In genomic region chr15:41283653-41284424, GRCh38 we compare ENCODE assay signal across 1 cellular context.
TF ChIP-seq lines count a peak whose summit lies in the region.

No MANE protein-coding gene starts in this region.

TF ChIP-seq in HepG2, 621 proteins besides CTCF, POLR2A, EP300 and RAD21 (continued from another document and continues in another):
- TF ChIP-seq POGK (CRISPR knock-in tag; conservative IDR thresholded peaks at IDR 0.05) (peak; percentile 62), FOXK2 (IDR thresholded peaks at IDR 0.05) (no peak), NCOA1 (CRISPR knock-in tag; IDR thresholded peaks at IDR 0.05) (no peak), ATM (IDR thresholded peaks at IDR 0.05; ENCODE audit: borderline replicate concordance) (no peak), XRCC5 (optimal IDR thresholded peaks at IDR 0.05; ENCODE audit: low read length) (no peak), ZKSCAN5 (CRISPR knock-in tag; IDR thresholded peaks at IDR 0.05) (no peak), THAP8 (CRISPR knock-in tag; IDR thresholded peaks at IDR 0.05; ENCODE audit: borderline replicate concordance) (no peak), U2AF2 (IDR thresholded peaks at IDR 0.05; ENCODE audit: low read depth, low read length) (no peak), ZNF777 (CRISPR knock-in tag; IDR thresholded peaks at IDR 0.05) (no peak; the same call in 1 of the 2 replicates), ZNF160 (CRISPR knock-in tag; IDR thresholded peaks at IDR 0.05) (no peak; the same call in 1 of the 2 replicates), ZSCAN5A (CRISPR knock-in tag; IDR thresholded peaks at IDR 0.05; ENCODE audit: borderline replicate concordance) (no peak), NFIB (CRISPR knock-in tag; IDR thresholded peaks at IDR 0.05; ENCODE audit: borderline replicate concordance) (no peak), IKZF1 (IDR thresholded peaks at IDR 0.05) (no peak), ZNF343 (CRISPR knock-in tag; IDR thresholded peaks at IDR 0.05) (peak; percentile 78; the same call in 1 of the 2 replicates), ZNF709 (CRISPR knock-in tag; IDR thresholded peaks at IDR 0.05) (peak; percentile 80; the same call in 1 of the 2 replicates), ZBTB40 (IDR thresholded peaks at IDR 0.05) (no peak), ZBTB40 (CRISPR knock-in tag; IDR thresholded peaks at IDR 0.05) (0 out of 2 replicates have a peak, but pooled peaks have one; percentile 32), CSRNP2 (CRISPR knock-in tag; conservative IDR thresholded peaks at IDR 0.05; ENCODE audit: low read depth) (no peak), ZNF275 (CRISPR knock-in tag; IDR thresholded peaks at IDR 0.05; ENCODE audit: borderline replicate concordance) (peak; percentile 74; the same call in 1 of the 2 replicates), ZNF775 (CRISPR knock-in tag; IDR thresholded peaks at IDR 0.05; ENCODE audit: borderline replicate concordance) (no peak), ZBTB46 (CRISPR knock-in tag; IDR thresholded peaks at IDR 0.05; ENCODE audit: borderline replicate concordance) (no peak), ONECUT2 (CRISPR knock-in tag; IDR thresholded peaks at IDR 0.05) (no peak), KLF9 (CRISPR knock-in tag; IDR thresholded peaks at IDR 0.05; ENCODE audit: low read depth) (no peak; the same call in 1 of the 2 replicates), SP5 (CRISPR knock-in tag; IDR thresholded peaks at IDR 0.05; ENCODE audit: borderline replicate concordance, low read depth) (peak; percentile 20; the same call in 1 of the 2 replicates), ZNF225 (CRISPR knock-in tag; IDR thresholded peaks at IDR 0.05) (peak; percentile 65; the same call in 1 of the 2 replicates), RELA (CRISPR knock-in tag; IDR thresholded peaks at IDR 0.05) (no peak), MAFK (conservative IDR thresholded peaks at IDR 0.05 in 1 of 2, IDR thresholded peaks at IDR 0.05 in 1 of 2; ENCODE audit: low read length in 2 of 2) (no peak), ZNF530 (CRISPR knock-in tag; IDR thresholded peaks at IDR 0.05; ENCODE audit: low read depth) (no peak), HNF4A (CRISPR knock-in tag; IDR thresholded peaks at IDR 0.05) (no peak), MTA1 (CRISPR knock-in tag; IDR thresholded peaks at IDR 0.05; ENCODE audit: borderline replicate concordance) (0 out of 2 replicates have a peak, but pooled peaks have one; percentile 14), NFKB2 (CRISPR knock-in tag; IDR thresholded peaks at IDR 0.05; ENCODE audit: borderline replicate concordance) (peak; percentile 75; the same call in 1 of the 2 replicates), ZNF431 (CRISPR knock-in tag; IDR thresholded peaks at IDR 0.05; ENCODE audit: borderline replicate concordance, low read depth) (no peak; the same call in 1 of the 2 replicates), IRF9 (CRISPR knock-in tag; IDR thresholded peaks at IDR 0.05; ENCODE audit: borderline replicate concordance) (no peak; the same call in 1 of the 2 replicates), CHCHD3 (CRISPR knock-in tag; IDR thresholded peaks at IDR 0.05) (no peak), ATF6 (CRISPR knock-in tag; conservative IDR thresholded peaks at IDR 0.05) (no peak; the same call in 1 of the 2 replicates), ZNF317 (CRISPR knock-in tag; IDR thresholded peaks at IDR 0.05) (no peak), EHMT2 (IDR thresholded peaks at IDR 0.05; ENCODE audit: borderline replicate concordance, low read depth, low read length) (no peak), HNF4G (IDR thresholded peaks at IDR 0.05; ENCODE audit: borderline replicate concordance, low read depth, low read length) (no peak), HNF4G (CRISPR knock-in tag; IDR thresholded peaks at IDR 0.05; ENCODE audit: borderline replicate concordance, low read depth) (0 out of 2 replicates have a peak, but pooled peaks have one; percentile 28), NFE2L1 (CRISPR knock-in tag; IDR thresholded peaks at IDR 0.05; ENCODE audit: borderline replicate concordance) (peak; percentile 82), ZSCAN30 (CRISPR knock-in tag; IDR thresholded peaks at IDR 0.05) (no peak), ZNF737 (CRISPR knock-in tag; IDR thresholded peaks at IDR 0.05; ENCODE audit: borderline replicate concordance) (no peak)
